In the genomic region with DNA sequence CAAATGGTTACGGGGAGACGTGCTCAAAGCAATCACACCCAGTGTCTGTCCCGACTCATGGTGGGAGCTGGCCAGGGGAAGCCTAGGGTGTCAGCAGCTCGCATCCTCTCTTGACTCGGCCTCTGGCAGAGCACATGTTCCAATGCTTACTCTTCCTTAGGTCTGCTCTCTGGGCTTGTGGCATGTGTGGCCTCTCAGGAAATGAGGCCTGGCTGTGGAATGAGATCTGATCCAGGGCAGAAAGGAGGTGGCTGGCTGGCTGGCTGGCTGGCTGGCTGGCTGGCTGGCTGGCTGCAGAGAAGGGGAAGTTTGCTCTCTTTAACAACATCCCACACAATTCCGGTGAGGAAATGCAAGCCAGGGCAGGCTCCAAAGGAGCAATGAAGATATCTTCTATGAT, we compare ENCODE assay signal across 12 cellular contexts.
DNase-seq lines count a peak whose midpoint lies in the region; ATAC-seq, FAIRE-seq and TF ChIP-seq lines count a peak whose summit lies in the region.
"Had no signal": no experiment of that assay in that cellular context is flagged by ENCODE, and none has a peak within 500 bp of the region (broad histone marks: within the 10 kb centered on the region; RNA-seq: fewer than 3 reads in every experiment).

No MANE protein-coding gene starts in this region.

- in situ Hi-C loops in KBM-7 (cut with MboI; ENCODE audit: low pct_unique_long_range_greater_than_20kb, low sequenced_read_pairs): no loop called here

- intact Hi-C loops in upper lobe of right lung (cut with DNase I): no loop called here

- 60 to 80% (median 69%) methylated on average over 6 of the region's 6 CpGs for WGBS in small intestine, 3 donors

- H3K27ac ChIP-seq in upper lobe of right lung (no peak overlapping the region), small intestine (ENCODE audit: low read depth in 1 of 2, low read length in 1 of 2) (no peak overlapping the region)
- H3K27ac ChIP-seq: vagina, WERI-Rb-1 had no signal

- H3K9me3 ChIP-seq in upper lobe of right lung (no peaks in the 10 kb centered on the region), small intestine (ENCODE audit: control insufficient read depth, low read depth) (no peaks in the 10 kb centered on the region)
- H3K9me3 ChIP-seq: vagina had no signal

- FAIRE-seq in small intestine (lab: Jason Lieb, UNC): no peak

- peak; percentile 89 for ATAC-seq in upper lobe of right lung

- DNase-seq in KBM-7: peak; percentile 89
- DNase-seq in choroid plexus epithelial cell (ENCODE audit: low read depth): peak; percentile 74
- DNase-seq in hepatic stellate cell (ENCODE audit: low spot score): peak; percentile 79
- DNase-seq in upper lobe of right lung: peak; percentile 78
- no peak for DNase-seq in NCI-H2171 treated with DMSO at 0.1 percent for 48 hours (lab: John Stamatoyannopoulos, UW)
- no peak for DNase-seq in small intestine
- no peak for DNase-seq in SIG-M5 treated with dmso at 0.1 percent for 504 hours (lab: John Stamatoyannopoulos, UW; ENCODE audit: unreplicated experiment)
- DNase-seq: activated effector memory CD4-positive, alpha-beta T cell treated with Interleukin-2 at 50 U/mL for 16 hours; DMS79 treated with DMSO at 0.1 percent for 48 hours; NCI-H1694; WERI-Rb-1 had no signal

- H3K4me1 ChIP-seq in upper lobe of right lung (peaks cover 10% of the 10 kb centered on the region), small intestine (ENCODE audit: control insufficient read depth in 2 of 2, insufficient read depth in 1 of 2, low read depth in 1 of 2, low read length in 1 of 2) (no peaks in the 10 kb centered on the region)
- H3K4me1 ChIP-seq: vagina had no signal

- no peaks in the 10 kb centered on the region for H3K27me3 ChIP-seq in upper lobe of right lung
- H3K27me3 ChIP-seq in small intestine (ENCODE audit: control insufficient read depth in 2 of 2, insufficient read depth in 2 of 2, low read length in 2 of 2): no peaks in the 10 kb centered on the region
- H3K27me3 ChIP-seq: vagina had no signal

- TF ChIP-seq CTCF in choroid plexus epithelial cell (conservative IDR thresholded peaks at IDR 0.05; ENCODE audit: low read depth, low read length) (no peak), upper lobe of right lung (IDR thresholded peaks at IDR 0.05) (no peak)

- H3K4me3 ChIP-seq in choroid plexus epithelial cell (ENCODE audit: low read depth, low read length) (no peak overlapping the region), upper lobe of right lung (no peak overlapping the region), small intestine (ENCODE audit: low read depth in 1 of 2, low read length in 2 of 2) (no peak overlapping the region)
- H3K4me3 ChIP-seq: vagina had no signal

- H3K36me3 ChIP-seq in upper lobe of right lung (no peaks in the 10 kb centered on the region), small intestine (ENCODE audit: control insufficient read depth in 2 of 2, insufficient read depth in 2 of 2, low read length in 2 of 2) (no peaks in the 10 kb centered on the region)
- H3K36me3 ChIP-seq: vagina, WERI-Rb-1 had no signal

Comparison
In these comparisons a context has a peak if more than half of its experiments do, and no peak if none do; other contexts are left out.
1. DNase-seq: peak in KBM-7 (single experiment), choroid plexus epithelial cell (single experiment), hepatic stellate cell (single experiment) and upper lobe of right lung (single experiment); none in NCI-H2171 treated with DMSO at 0.1 percent for 48 hours (single experiment), small intestine (single experiment) and SIG-M5 treated with dmso at 0.1 percent for 504 hours (single experiment).